8 cellular contexts compared by ENCODE assay signal in genomic region chr10:110504111-110504735, GRCh38. TPM values are rescaled to one million over a fixed set of nuclear protein-coding genes. Genes with fewer than 3 reads are reported as not detected.
DNase-seq lines count a peak whose midpoint lies in the region; ATAC-seq and TF ChIP-seq lines count a peak whose summit lies in the region.

No MANE protein-coding gene starts in this region.

- H4K5ac ChIP-seq in H9 (ENCODE audit: insufficient read length, low read depth, low read length) = no peak overlapping the region

- H3K27me3 ChIP-seq in H9 (ENCODE audit: insufficient read depth, low read length) = no peaks in the 10 kb centered on the region

- no peaks in the 10 kb centered on the region; a peak in 1 of 5 replicates for H3K9me3 Mint-ChIP-seq in H9

- no peak overlapping the region for H2BK5ac ChIP-seq in H9 (ENCODE audit: insufficient read length, low read length)

- no peak overlapping the region for H3K4me3 Mint-ChIP-seq in H9

- H3K23me2 ChIP-seq in H9 (ENCODE audit: insufficient read length, low read depth, low read length, poor library complexity, severe bottlenecking) = peaks cover 3% of the 10 kb centered on the region

- H2BK12ac ChIP-seq in H9 (ENCODE audit: insufficient read length, low read depth, low read length) = no peak overlapping the region

- H3K56ac ChIP-seq in H9 (ENCODE audit: insufficient read length, low read depth, low read length) = no peak overlapping the region

- no peak overlapping the region for H3K9ac ChIP-seq in H9 (ENCODE audit: extremely low read depth, insufficient read length, low read length)

- H2BK15ac ChIP-seq in H9 (ENCODE audit: low read depth, low read length) = no peak overlapping the region

- H3K18ac ChIP-seq in H9 (ENCODE audit: insufficient read length, low read depth, low read length) = no peak overlapping the region

- peaks cover 13% of the 10 kb centered on the region for H3K27me3 Mint-ChIP-seq in H9 (ENCODE audit: low read depth)

- no peak overlapping the region for H3T11ph ChIP-seq in H9 (ENCODE audit: low read length)

- peaks cover 4% of the 10 kb centered on the region for H4K20me1 ChIP-seq in H9 (ENCODE audit: control insufficient read depth, insufficient read depth, insufficient read length)

- peaks cover 12% of the 10 kb centered on the region for H3K4me1 ChIP-seq in H9 (ENCODE audit: insufficient read depth, low read length)

- no CpG with 5 or more reads among the region's 4 CpGs for whole genome bisulfite sequencing in H9 (ENCODE audit: extremely low coverage, insufficient read length, low lambda C conversion rate)

- no peak overlapping the region for H2AFZ ChIP-seq in H9 (ENCODE audit: low read length)

- H3K79me2 ChIP-seq in H9 (ENCODE audit: insufficient read depth, low read length) = peaks cover 21% of the 10 kb centered on the region; the same call in 1 of the 2 replicates

- H3K79me1 ChIP-seq in H9 (ENCODE audit: insufficient read depth, low read depth, low read length, poor library complexity, severe bottlenecking) = peaks cover 2% of the 10 kb centered on the region

- H4K91ac ChIP-seq in H9 (ENCODE audit: insufficient read length, low read depth, low read length) = no peak overlapping the region

- no peak overlapping the region for H2AK5ac ChIP-seq in H9 (ENCODE audit: insufficient read length, low read length)

- no peaks in the 10 kb centered on the region for H3K9me3 ChIP-seq in H9 (ENCODE audit: control insufficient read depth, low read depth, low read length)

- peak; percentile 57 for ATAC-seq in GM19452 (IDR thresholded peaks at IDR 0.05; ENCODE audit: unreplicated experiment)
- peak; percentile 56 for ATAC-seq in HG03460 (IDR thresholded peaks at IDR 0.05; ENCODE audit: unreplicated experiment)

- no peak overlapping the region for H2BK20ac ChIP-seq in H9 (ENCODE audit: low read depth, low read length, poor library complexity, severe bottlenecking)

- H3K4me2 ChIP-seq in H9 (ENCODE audit: insufficient read depth, insufficient read length, low read length) = no peak overlapping the region

- H4K8ac ChIP-seq in H9 (replicated peaks; ENCODE audit: insufficient read length, low read depth, low read length) = no peak overlapping the region

- TF ChIP-seq CTCF in C4-2B (conservative IDR thresholded peaks at IDR 0.05) = no peak
- TF ChIP-seq CTCF in H9 (conservative IDR thresholded peaks at IDR 0.05) = no peak

- peaks cover 28 to 36% of the 10 kb centered on the region in 2 experiments for H3K4me1 Mint-ChIP-seq in H9

- H3K14ac ChIP-seq in H9 (ENCODE audit: insufficient read depth, low read length) = no peak overlapping the region

- H3K4ac ChIP-seq in H9 (ENCODE audit: low read depth, low read length) = no peak overlapping the region

- peak overlapping the region in 1 of 3 experiments; percentile 62; a peak in 1 of 7 replicates for H3K27ac Mint-ChIP-seq in H9

- peaks cover 21 to 62% (median 32%) of the 10 kb centered on the region in 3 experiments; a peak in 5 of 7 replicates for H3K36me3 Mint-ChIP-seq in H9 (ENCODE audit: insufficient read depth in 1 of 3, low read depth in 3 of 3)

- H3K27ac ChIP-seq in C4-2B (peak overlapping the region; percentile 33; the same call in 1 of the 2 replicates), epithelial cell of prostate (peak overlapping the region; percentile 96), H9 (ENCODE audit: insufficient read length, low read depth, low read length) (no peak overlapping the region)

- H3K23ac ChIP-seq in H9 (ENCODE audit: insufficient read length, low read depth, low read length) = no peak overlapping the region

- no peak overlapping the region for H2BK120ac ChIP-seq in H9 (ENCODE audit: low read depth, low read length, poor library complexity, severe bottlenecking)

- DNase-seq in activated CD4-positive, alpha-beta T cell treated with anti-CD3 and anti-CD28 coated beads for 4 hours = peak; percentile 62 to 65
- DNase-seq in epithelial cell of prostate (ENCODE audit: low read depth, low spot score) = no peak
- peak; percentile 93 for DNase-seq in pons (ENCODE audit: low spot score)
- DNase-seq in H9 = no peak
- DNase-seq in NCI-H510A (lab: John Stamatoyannopoulos, UW) = no peak

RNA-seq across cellular contexts. Expression of gene DUSP5, which starts 6.5 kb away (rescaled TPM):
- total RNA-seq in H9 (2021) = 29.3 and 29.4 TPM in 2 replicates

Comparison
In these comparisons a context has a peak if more than half of its experiments do, and no peak if none do; other contexts are left out.
1. DNase-seq: peak in activated CD4-positive, alpha-beta T cell treated with anti-CD3 and anti-CD28 coated beads for 4 hours (2 of 2) and pons (single experiment); none in epithelial cell of prostate (single experiment), H9 (single experiment) and NCI-H510A (single experiment).